8 cellular contexts compared by ENCODE assay signal in the genomic region with DNA sequence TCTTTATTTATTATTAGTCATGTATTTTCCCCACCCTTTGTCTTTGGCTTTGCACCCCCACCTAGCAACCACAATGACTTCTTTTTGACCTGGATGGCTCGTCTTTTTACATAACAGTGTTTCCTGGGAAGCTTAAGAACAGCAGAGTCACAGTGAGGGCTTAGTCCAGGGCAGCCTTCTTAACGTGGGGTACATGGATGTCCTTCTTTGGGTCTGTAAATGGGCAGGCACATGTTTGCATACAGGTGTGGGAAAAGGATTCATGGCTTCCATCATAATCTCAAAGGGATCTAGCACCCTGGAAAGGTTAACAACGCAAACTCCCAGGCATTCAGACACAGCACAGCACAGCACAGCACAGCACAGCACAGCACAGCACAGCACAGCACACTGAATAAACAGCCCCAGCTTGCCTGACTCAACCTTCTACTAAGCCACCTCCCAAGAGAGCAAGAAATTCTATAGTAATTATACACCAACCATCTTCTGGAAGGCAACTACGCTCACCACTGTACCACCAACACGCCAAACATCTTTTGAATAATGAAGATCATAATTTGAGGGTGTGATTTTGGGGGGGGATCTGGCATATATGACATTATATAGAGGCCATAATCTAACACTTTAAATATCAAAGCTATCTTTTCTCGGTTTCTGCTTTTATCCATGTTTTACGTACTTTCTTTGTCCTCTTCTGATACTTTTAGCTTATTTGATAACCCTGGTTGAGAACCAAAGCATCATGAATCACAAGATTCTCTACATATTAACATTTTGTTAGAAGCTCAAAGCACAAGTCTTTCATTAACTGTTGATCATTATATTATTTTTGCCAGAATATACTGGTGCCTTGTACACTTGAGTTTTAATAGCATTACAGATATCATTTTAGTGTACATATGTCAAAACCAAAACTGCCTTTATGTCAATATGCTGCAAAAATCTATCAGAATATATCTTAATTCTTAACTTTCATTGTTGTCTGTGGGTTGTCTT.
DNase-seq lines count a peak whose midpoint lies in the region; ATAC-seq and TF ChIP-seq lines count a peak whose summit lies in the region.

No MANE protein-coding gene starts in this region.

- no peak for TF ChIP-seq POLR2A in ovary (IDR thresholded peaks at IDR 0.05)

- peak; percentile 42 for ATAC-seq in RWPE2 (ENCODE audit: low read depth)
- ATAC-seq in GM19463 (IDR thresholded peaks at IDR 0.05; ENCODE audit: unreplicated experiment) = no peak

- H3K9me3 ChIP-seq in RWPE2 (ENCODE audit: severe bottlenecking) (no peaks in the 10 kb centered on the region), endodermal cell (ENCODE audit: control insufficient read depth, low read length) (no peaks in the 10 kb centered on the region), ovary (no peaks in the 10 kb centered on the region)

- H3K9me3 Mint-ChIP-seq in endodermal cell = no peaks in the 10 kb centered on the region

- H3K27me3 Mint-ChIP-seq in endodermal cell (ENCODE audit: insufficient read depth) = no peaks in the 10 kb centered on the region

- DNase-seq in RWPE2 (ENCODE audit: low spot score) (no peak), endodermal cell (peak; percentile 71), ovary (no peak), NCI-H2107 (lab: John Stamatoyannopoulos, UW) (no peak), SIG-M5 (lab: John Stamatoyannopoulos, UW) (no peak), NCI-H524 (lab: John Stamatoyannopoulos, UW) (no peak)

- H3K4me3 Mint-ChIP-seq in endodermal cell = peak overlapping the region; percentile 16

- TF ChIP-seq EP300 in ovary (IDR thresholded peaks at IDR 0.05) = no peak

- no peak overlapping the region for H3K9ac ChIP-seq in endodermal cell (ENCODE audit: extremely low read depth, low read length, poor library complexity, severe bottlenecking)

- H3K4me1 Mint-ChIP-seq in endodermal cell = peaks cover 52% of the 10 kb centered on the region

- H3K27ac ChIP-seq in RWPE2 (ENCODE audit: poor library complexity, severe bottlenecking) (peak overlapping the region; percentile 100), endodermal cell (ENCODE audit: low read depth, low read length) (no peak overlapping the region), ovary (peak overlapping the region in 1 of 2 donors; percentile 76)

- H3K4me3 ChIP-seq in GM08714 (ENCODE audit: low read length) (peak overlapping the region; percentile 2), RWPE2 (ENCODE audit: severe bottlenecking) (peak overlapping the region; percentile 42), endodermal cell (ENCODE audit: low read length) (no peak overlapping the region), ovary (peak overlapping the region; percentile 36)

- 61 to 67% methylated on average over 3 to 6 of the region's 7 CpGs for WGBS in endodermal cell (ENCODE audit: insufficient coverage in 1 of 2, insufficient read length in 1 of 2), 2 experiments
- WGBS in ovary, 3 donors = 48 to 54% (median 53%) methylated on average over 7 of the region's 7 CpGs

- H3K36me3 ChIP-seq in RWPE2 (ENCODE audit: low read depth) (peaks cover 75% of the 10 kb centered on the region), endodermal cell (ENCODE audit: control insufficient read depth, insufficient read depth, low read length) (no peaks in the 10 kb centered on the region), ovary (no peaks in the 10 kb centered on the region)

- peak overlapping the region; percentile 91 for H3K27ac Mint-ChIP-seq in endodermal cell

- no peaks in the 10 kb centered on the region for H3K36me3 Mint-ChIP-seq in endodermal cell (ENCODE audit: low read depth)

- no peaks in the 10 kb centered on the region for H3K27me3 ChIP-seq in RWPE2 (ENCODE audit: insufficient read depth, poor library complexity, severe bottlenecking)
- no peaks in the 10 kb centered on the region for H3K27me3 ChIP-seq in endodermal cell (ENCODE audit: control insufficient read depth, insufficient read depth, low read length, poor library complexity, severe bottlenecking)
- H3K27me3 ChIP-seq in ovary = no peaks in the 10 kb centered on the region

- H3K4me1 ChIP-seq in RWPE2 (ENCODE audit: insufficient read depth, poor library complexity, severe bottlenecking) (peaks cover 61% of the 10 kb centered on the region), endodermal cell (ENCODE audit: control insufficient read depth, insufficient read depth, low read length) (peaks cover 14% of the 10 kb centered on the region), ovary (ENCODE audit: insufficient read depth) (peaks cover 27% of the 10 kb centered on the region)

- no peak for TF ChIP-seq CTCF in RWPE2 (IDR thresholded peaks at IDR 0.05; ENCODE audit: poor library complexity, severe bottlenecking)
- no peak for TF ChIP-seq CTCF in endodermal cell (conservative IDR thresholded peaks at IDR 0.05)
- no peak for TF ChIP-seq CTCF in ovary (IDR thresholded peaks at IDR 0.05)

- intact Hi-C loops in ovary (cut with DNase I) = no loop called here
